Comparison of ENCODE assay signal across 1 cellular context in the genomic region with DNA sequence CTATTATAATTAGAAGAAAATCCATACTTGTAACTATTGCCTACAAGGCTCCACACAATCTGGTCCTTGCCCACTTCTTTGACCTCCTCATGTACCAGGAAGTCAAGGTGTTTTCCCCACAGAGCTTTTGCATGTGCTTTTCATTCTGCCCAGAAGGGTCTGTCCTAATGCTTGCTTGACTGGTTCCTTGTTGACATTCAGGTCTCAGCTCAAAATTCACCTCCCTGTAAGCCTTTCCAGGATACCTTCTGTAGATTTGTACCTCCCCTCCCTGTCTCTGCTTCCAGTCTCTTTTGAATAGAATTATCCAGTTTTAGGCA.
TF ChIP-seq lines count a peak whose summit lies in the region.

No MANE protein-coding gene starts in this region.

TF ChIP-seq in K562, 482 proteins besides CTCF, POLR2A, EP300 and RAD21 (continued from another document):
- TF ChIP-seq, protein P1, sequence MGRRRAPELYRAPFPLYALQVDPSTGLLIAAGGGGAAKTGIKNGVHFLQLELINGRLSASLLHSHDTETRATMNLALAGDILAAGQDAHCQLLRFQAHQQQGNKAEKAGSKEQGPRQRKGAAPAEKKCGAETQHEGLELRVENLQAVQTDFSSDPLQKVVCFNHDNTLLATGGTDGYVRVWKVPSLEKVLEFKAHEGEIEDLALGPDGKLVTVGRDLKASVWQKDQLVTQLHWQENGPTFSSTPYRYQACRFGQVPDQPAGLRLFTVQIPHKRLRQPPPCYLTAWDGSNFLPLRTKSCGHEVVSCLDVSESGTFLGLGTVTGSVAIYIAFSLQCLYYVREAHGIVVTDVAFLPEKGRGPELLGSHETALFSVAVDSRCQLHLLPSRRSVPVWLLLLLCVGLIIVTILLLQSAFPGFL (CRISPR knock-in tag; IDR thresholded peaks at IDR 0.05), result no peak
- no peak for TF ChIP-seq MEF2D (tag; conservative IDR thresholded peaks at IDR 0.05; ENCODE audit: low read depth)
- no peak for TF ChIP-seq JUNB (CRISPR knock-in tag; conservative IDR thresholded peaks at IDR 0.05)
- TF ChIP-seq ARNT (IDR thresholded peaks at IDR 0.05), result no peak
- TF ChIP-seq, protein P2, sequence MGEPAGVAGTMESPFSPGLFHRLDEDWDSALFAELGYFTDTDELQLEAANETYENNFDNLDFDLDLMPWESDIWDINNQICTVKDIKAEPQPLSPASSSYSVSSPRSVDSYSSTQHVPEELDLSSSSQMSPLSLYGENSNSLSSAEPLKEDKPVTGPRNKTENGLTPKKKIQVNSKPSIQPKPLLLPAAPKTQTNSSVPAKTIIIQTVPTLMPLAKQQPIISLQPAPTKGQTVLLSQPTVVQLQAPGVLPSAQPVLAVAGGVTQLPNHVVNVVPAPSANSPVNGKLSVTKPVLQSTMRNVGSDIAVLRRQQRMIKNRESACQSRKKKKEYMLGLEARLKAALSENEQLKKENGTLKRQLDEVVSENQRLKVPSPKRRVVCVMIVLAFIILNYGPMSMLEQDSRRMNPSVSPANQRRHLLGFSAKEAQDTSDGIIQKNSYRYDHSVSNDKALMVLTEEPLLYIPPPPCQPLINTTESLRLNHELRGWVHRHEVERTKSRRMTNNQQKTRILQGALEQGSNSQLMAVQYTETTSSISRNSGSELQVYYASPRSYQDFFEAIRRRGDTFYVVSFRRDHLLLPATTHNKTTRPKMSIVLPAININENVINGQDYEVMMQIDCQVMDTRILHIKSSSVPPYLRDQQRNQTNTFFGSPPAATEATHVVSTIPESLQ (CRISPR knock-in tag; IDR thresholded peaks at IDR 0.05), result no peak
